ENCODE assay signal across 8 cellular contexts in the genomic region with DNA sequence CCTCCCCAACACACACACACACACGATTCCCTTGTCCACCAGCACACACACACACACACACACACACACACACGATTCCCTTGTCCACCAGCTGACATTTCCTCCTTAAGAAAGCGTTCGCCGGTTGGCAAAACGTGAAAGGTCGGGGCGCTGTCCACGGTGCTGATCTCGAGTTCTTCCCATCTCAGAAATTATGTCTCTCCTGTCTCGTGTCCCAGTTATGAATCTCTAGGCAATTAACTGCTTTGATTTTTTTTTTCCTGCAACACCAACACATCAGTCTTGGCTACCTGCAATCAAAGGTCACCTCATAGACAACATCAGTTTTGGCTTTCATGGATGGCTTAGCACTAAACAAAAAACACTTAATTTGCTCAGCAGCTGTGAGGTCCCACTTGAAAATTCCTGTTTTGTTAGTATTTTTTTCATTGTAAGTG. TPM values are rescaled to one million over a fixed set of nuclear protein-coding genes. Genes with fewer than 3 reads are reported as not detected.
A peak's percentile ranks its signal among the peaks of the same experiment; 100 is the strongest.
DNase-seq lines count a peak whose midpoint lies in the region; ATAC-seq and TF ChIP-seq lines count a peak whose summit lies in the region.

No MANE protein-coding gene starts in this region.

- TF ChIP-seq CTCF in BE2C (IDR thresholded peaks at IDR 0.05; ENCODE audit: low read depth, low read length): no peak
- no peak for TF ChIP-seq CTCF in epithelial cell of esophagus (IDR thresholded peaks at IDR 0.05; ENCODE audit: insufficient read depth, low read depth, low read length, missing control alignments)
- TF ChIP-seq CTCF in ovary (IDR thresholded peaks at IDR 0.05): no peak
- no peak for TF ChIP-seq CTCF in omental fat pad (IDR thresholded peaks at IDR 0.05)

- no peaks in the 10 kb centered on the region for H3K9me3 ChIP-seq in BE2C
- H3K9me3 ChIP-seq in HUES48 (ENCODE audit: control insufficient read depth, insufficient read depth, low read length): no peaks in the 10 kb centered on the region
- no peaks in the 10 kb centered on the region for H3K9me3 ChIP-seq in ovary

- H3K4me3 ChIP-seq in BE2C (ENCODE audit: low read depth, low read length) (peak overlapping the region; percentile 74), HUES48 (ENCODE audit: low read depth, low read length) (peak overlapping the region; percentile 82), epithelial cell of esophagus (ENCODE audit: low read length) (no peak overlapping the region), ovary (no peak overlapping the region)

- intact Hi-C loops in ovary (cut with DNase I): no loop called here

- WGBS in ovary, 3 donors: 1 to 4% (median 2%) methylated on average over 11 of the region's 11 CpGs

- TF ChIP-seq POLR2A in ovary (IDR thresholded peaks at IDR 0.05): no peak

- H3K27me3 ChIP-seq in BE2C: no peaks in the 10 kb centered on the region
- H3K27me3 ChIP-seq in HUES48 (ENCODE audit: control insufficient read depth, insufficient read depth, low read length): peaks cover 61% of the 10 kb centered on the region
- no peaks in the 10 kb centered on the region for H3K27me3 ChIP-seq in ovary

- ATAC-seq in HG03520 (IDR thresholded peaks at IDR 0.05; ENCODE audit: unreplicated experiment) (no peak), HG02970 (IDR thresholded peaks at IDR 0.05; ENCODE audit: low FRiP score, unreplicated experiment) (no peak), omental fat pad (ENCODE audit: low FRiP score) (no peak)

- DNase-seq in BE2C (peak; percentile 25), epithelial cell of esophagus (ENCODE audit: low read depth) (peak; percentile 61), ovary (peak; percentile 27 to 77 (median 55)), omental fat pad (ENCODE audit: low spot score) (no peak)
- peak; percentile 49 for DNase-seq in activated CD4-positive, alpha-beta T cell treated with anti-CD3 and anti-CD28 coated beads, Interleukin-2, amount 50 U/mL, for 1 hour

- TF ChIP-seq EP300 in ovary (IDR thresholded peaks at IDR 0.05): no peak

- H3K4me1 ChIP-seq in BE2C: peaks cover 15% of the 10 kb centered on the region
- H3K4me1 ChIP-seq in HUES48 (ENCODE audit: control insufficient read depth, insufficient read depth, low read length): peaks cover 25% of the 10 kb centered on the region
- H3K4me1 ChIP-seq in ovary (ENCODE audit: insufficient read depth): peaks cover 8% of the 10 kb centered on the region

- H3K9ac ChIP-seq in HUES48 (ENCODE audit: low read depth, low read length): no peak overlapping the region

- H3K36me3 ChIP-seq in BE2C (peaks cover 14% of the 10 kb centered on the region), HUES48 (ENCODE audit: control insufficient read depth, insufficient read depth, low read length) (no peaks in the 10 kb centered on the region), ovary (no peaks in the 10 kb centered on the region)

- H3K27ac ChIP-seq in HUES48 (ENCODE audit: low read depth, low read length) (no peak overlapping the region), ovary (no peak overlapping the region)

RNA-seq across cellular contexts. Expression of gene INA, which starts 1.9 kb away (rescaled TPM):
- polyA plus RNA-seq in BE2C (2012; ENCODE audit: insufficient read depth, insufficient read length, low read depth): 276 TPM
- under 1 TPM in 1 of 7 donors, not detected in 6; 0.05 TPM for total RNA-seq in ovary
- under 1 TPM; 0.05 to 0.23 TPM for polyA plus RNA-seq in ovary
- total RNA-seq in omental fat pad: not detected

RNA-seq across cellular contexts. Expression of gene RPEL1, which starts 33.2 kb away (rescaled TPM):
- polyA plus RNA-seq in BE2C (2012; ENCODE audit: insufficient read depth, insufficient read length, low read depth): not detected
- not detected for total RNA-seq in ovary
- polyA plus RNA-seq in ovary: not detected
- not detected for total RNA-seq in omental fat pad

Comparison
In these comparisons a context has a peak if more than half of its experiments do, and no peak if none do; other contexts are left out.
1. H3K4me3 ChIP-seq: peak in BE2C (single experiment) and HUES48 (single experiment); none in epithelial cell of esophagus (single experiment) and ovary (single experiment).